Comparison of ENCODE assay signal across 1 cellular context in genomic region chr4:102536768-102537167, GRCh38.
TF ChIP-seq lines count a peak whose summit lies in the region.

No MANE protein-coding gene starts in this region.

TF ChIP-seq in endothelial cell of umbilical vein, 7 proteins besides CTCF, POLR2A, EP300 and RAD21:
- peak; percentile 4 for TF ChIP-seq JUN (IDR thresholded peaks at IDR 0.05; ENCODE audit: borderline replicate concordance, insufficient read depth, insufficient read length, low read depth)
- no peak for TF ChIP-seq MAX (IDR thresholded peaks at IDR 0.05; ENCODE audit: insufficient read depth, insufficient read length)
- no peak for TF ChIP-seq FOS (IDR thresholded peaks at IDR 0.05; ENCODE audit: borderline replicate concordance, insufficient read depth, low read length)
- TF ChIP-seq MYC (IDR thresholded peaks at IDR 0.05; ENCODE audit: low read depth, low read length) = no peak
